22 cellular contexts compared by ENCODE assay signal in the genomic region with DNA sequence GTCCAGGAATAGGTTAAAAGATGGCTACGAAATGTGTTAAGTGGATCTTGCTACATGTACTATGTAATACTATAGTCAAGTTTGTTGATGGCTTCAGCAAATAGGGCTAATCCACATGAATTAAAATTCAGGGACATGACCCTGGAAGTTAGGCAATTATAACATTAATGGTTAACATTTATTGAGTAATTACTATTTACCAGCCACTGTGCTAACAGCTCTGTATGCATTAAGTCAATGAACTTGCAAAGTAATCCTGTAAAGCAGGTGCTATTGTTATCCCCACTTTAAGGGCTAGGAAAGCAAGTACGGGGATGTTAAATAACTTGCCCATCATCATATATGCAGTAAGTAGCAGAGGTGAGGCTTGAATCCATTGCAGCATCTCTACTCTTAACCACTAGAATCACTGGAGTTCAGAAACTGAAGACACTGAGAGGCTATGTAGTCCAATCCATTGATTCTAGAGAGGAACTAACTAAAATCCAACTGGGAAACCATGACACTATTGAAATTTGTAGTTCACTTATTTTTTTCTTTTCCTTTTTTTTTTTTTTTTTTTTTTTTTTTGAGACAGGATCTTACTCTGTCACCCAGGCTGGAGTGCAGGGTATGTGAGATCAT.
A peak's percentile ranks its signal among the peaks of the same experiment; 100 is the strongest.
DNase-seq lines count a peak whose midpoint lies in the region; ATAC-seq and TF ChIP-seq lines count a peak whose summit lies in the region.
"Had no signal": no experiment of that assay in that cellular context is flagged by ENCODE, and none has a peak within 500 bp of the region (broad histone marks: within the 10 kb centered on the region; RNA-seq: fewer than 3 reads in every experiment).

No MANE protein-coding gene starts in this region.

- no peak for TF ChIP-seq CTCF in epithelial cell of proximal tubule (conservative IDR thresholded peaks at IDR 0.05; ENCODE audit: low read depth, low read length)
- TF ChIP-seq CTCF in liver (IDR thresholded peaks at IDR 0.05; ENCODE audit: low read depth, low read length, missing input control) = no peak

- peaks cover 6 to 20% (median 13%) of the 10 kb centered on the region in 4 donors for H3K4me1 ChIP-seq in liver (ENCODE audit: control insufficient read depth in 4 of 4, insufficient read depth in 4 of 4, low read length in 3 of 4)
- H3K4me1 ChIP-seq: BLaER1 treated with 17β-estradiol and CSF1 and Interleukin-3, amounts not matched to agents 10 nM and 100 nM had no signal

- H3K27me3 ChIP-seq in liver (ENCODE audit: control insufficient read depth in 4 of 4, insufficient read depth in 4 of 4, low read length in 3 of 4) = no peaks in the 10 kb centered on the region
- H3K27me3 ChIP-seq: BLaER1 treated with 17β-estradiol and CSF1 and Interleukin-3, amounts not matched to agents 10 nM and 100 nM had no signal

- no peak overlapping the region for H3K27ac ChIP-seq in liver (ENCODE audit: low read depth in 1 of 2, low read length in 2 of 2)
- H3K27ac ChIP-seq: BLaER1 treated with 17β-estradiol and CSF1 and Interleukin-3, amounts not matched to agents 10 nM and 100 nM had no signal

- ATAC-seq in GM19397 (IDR thresholded peaks at IDR 0.05; ENCODE audit: unreplicated experiment) = no peak
- ATAC-seq: CD8-positive, alpha-beta T cell; GM12878; GM23338; HCT116; K562 had no signal

- H3K9ac ChIP-seq in liver (ENCODE audit: low read depth in 1 of 2, low read length in 2 of 2) = no peak overlapping the region
- H3K9ac ChIP-seq: BLaER1 treated with 17β-estradiol and CSF1 and Interleukin-3, amounts not matched to agents 10 nM and 100 nM had no signal

- DNase-seq in HuH-7 (ENCODE audit: low spot score) (peak; percentile 17), NCI-H748 treated with DMSO at 0.1 percent for 48 hours (lab: John Stamatoyannopoulos, UW) (peak; percentile 44), epithelial cell of proximal tubule (ENCODE audit: low read depth) (peak; percentile 6), cerebellar nuclear complex (lab: John Stamatoyannopoulos, UW) (no peak), occipital lobe (lab: John Stamatoyannopoulos, UW) (no peak), DMS153 (lab: John Stamatoyannopoulos, UW) (no peak)
- DNase-seq: 8988T; Calu3; CD8-positive, alpha-beta T cell; DMS53; DND-41; EL; H7; HFFc6; IMR-90 had no signal

- H3K9me3 ChIP-seq in liver (ENCODE audit: control insufficient read depth in 4 of 4, low read length in 3 of 4) = no peaks in the 10 kb centered on the region
- H3K9me3 ChIP-seq: BLaER1 treated with 17β-estradiol and CSF1 and Interleukin-3, amounts not matched to agents 10 nM and 100 nM had no signal

- H3K4me3 ChIP-seq in epithelial cell of proximal tubule (ENCODE audit: low read depth, low read length) (no peak overlapping the region), liver (ENCODE audit: low read depth in 1 of 3, low read length in 3 of 3) (peak overlapping the region in 1 of 3 donors; percentile 11)
- H3K4me3 ChIP-seq: BLaER1 treated with 17β-estradiol and CSF1 and Interleukin-3, amounts not matched to agents 10 nM and 100 nM; GM12878; GM23338; K562 had no signal

- peak in 1 of 2 donors; percentile 33 for TF ChIP-seq RAD21 in liver (IDR thresholded peaks at IDR 0.05)

- 27% methylated on average over 2 of the region's 2 CpGs for WGBS in liver

- no peaks in the 10 kb centered on the region for H3K36me3 ChIP-seq in liver (ENCODE audit: control insufficient read depth in 4 of 4, insufficient read depth in 3 of 4, low read depth in 1 of 4, low read length in 3 of 4)
- H3K36me3 ChIP-seq: BLaER1 treated with 17β-estradiol and CSF1 and Interleukin-3, amounts not matched to agents 10 nM and 100 nM had no signal

TF ChIP-seq in liver, 16 proteins besides CTCF, POLR2A, EP300 and RAD21:
- TF ChIP-seq MAX (IDR thresholded peaks at IDR 0.05) (peak; percentile 80), SP1 (IDR thresholded peaks at IDR 0.05) (peak; percentile 80), YY1 (IDR thresholded peaks at IDR 0.05) (peak; percentile 84), JUND (IDR thresholded peaks at IDR 0.05) (peak in 1 of 2 donors; percentile 57), GABPA (IDR thresholded peaks at IDR 0.05 in 1 of 2, conservative IDR thresholded peaks at IDR 0.05 in 1 of 2) (peak in 1 of 2 donors; percentile 43), EGR1 (IDR thresholded peaks at IDR 0.05; ENCODE audit: low read depth in 2 of 2) (no peak), ZBTB33 (IDR thresholded peaks at IDR 0.05) (peak; percentile 64), FOXA2 (IDR thresholded peaks at IDR 0.05) (peak; percentile 93), RXRA (IDR thresholded peaks at IDR 0.05) (peak; percentile 97 to 99), REST (IDR thresholded peaks at IDR 0.05) (no peak), TAF1 (conservative IDR thresholded peaks at IDR 0.05) (no peak), FOXA1 (IDR thresholded peaks at IDR 0.05) (peak; percentile 67), HNF4A (conservative IDR thresholded peaks at IDR 0.05) (peak; percentile 58 to 71), NR2F2 (IDR thresholded peaks at IDR 0.05) (peak; percentile 24), HNF4G (IDR thresholded peaks at IDR 0.05) (no peak)
- TF ChIP-seq, protein P1, sequence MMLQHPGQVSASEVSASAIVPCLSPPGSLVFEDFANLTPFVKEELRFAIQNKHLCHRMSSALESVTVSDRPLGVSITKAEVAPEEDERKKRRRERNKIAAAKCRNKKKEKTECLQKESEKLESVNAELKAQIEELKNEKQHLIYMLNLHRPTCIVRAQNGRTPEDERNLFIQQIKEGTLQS (IDR thresholded peaks at IDR 0.05) = peak; percentile 26

Comparison
In these comparisons a context has a peak if more than half of its experiments do, and no peak if none do; other contexts are left out.
1. DNase-seq: peak in HuH-7 (single experiment), NCI-H748 treated with DMSO at 0.1 percent for 48 hours (single experiment) and epithelial cell of proximal tubule (single experiment); none in cerebellar nuclear complex (0 of 2), occipital lobe (single experiment) and DMS153 (single experiment).